Comparison of ENCODE assay signal across 8 cellular contexts in the genomic region with DNA sequence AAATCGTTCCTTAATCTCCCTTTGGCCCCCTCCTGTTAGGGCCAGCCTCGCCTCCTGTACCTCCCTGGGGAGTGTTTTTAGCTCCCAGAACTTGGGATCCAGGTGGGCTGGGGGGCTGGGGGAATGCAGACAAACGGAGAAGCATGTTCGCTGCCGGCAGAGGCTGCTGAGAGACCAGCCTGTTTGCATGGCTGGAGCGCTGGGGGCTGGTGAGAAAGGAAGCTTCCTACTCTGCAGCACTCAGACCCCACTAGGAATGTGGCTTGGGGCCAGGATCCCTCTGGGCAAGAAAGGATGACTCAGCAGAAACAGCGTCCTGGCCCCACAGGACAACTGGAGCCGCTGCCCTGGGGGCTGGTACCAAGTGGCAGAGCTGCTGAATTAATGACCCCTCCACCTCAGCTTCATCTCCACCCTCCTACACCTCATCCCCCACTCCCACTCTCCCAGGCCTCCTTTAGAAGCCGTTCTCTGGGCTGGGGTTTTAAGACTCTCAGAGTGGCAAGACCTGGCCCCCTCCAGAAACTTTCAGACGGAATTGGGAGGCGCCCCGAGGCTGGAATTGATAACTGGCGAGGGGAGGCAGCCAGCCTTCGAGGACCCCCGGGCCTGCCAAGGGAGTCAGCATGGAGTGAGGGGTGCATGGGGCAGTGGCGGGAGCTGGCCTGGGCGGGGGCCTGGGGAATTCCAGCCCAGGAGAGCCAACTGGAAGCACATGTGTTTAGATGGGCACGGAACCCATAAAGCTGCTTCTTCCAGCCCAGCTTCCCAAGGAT. TPM values are rescaled to one million over a fixed set of nuclear protein-coding genes. Genes with fewer than 3 reads are reported as not detected.
DNase-seq lines count a peak whose midpoint lies in the region; ATAC-seq and TF ChIP-seq lines count a peak whose summit lies in the region.

No MANE protein-coding gene starts in this region.

- no CpG with 5 or more reads among the region's 18 CpGs for whole genome bisulfite sequencing in mesendoderm (ENCODE audit: extremely low coverage, insufficient coverage, low lambda C conversion rate)
- 7 to 10% methylated on average over 18 of the region's 18 CpGs for WGBS in aorta, 2 donors

- 0 out of 2 replicates have a peak, but pooled peaks cover 3% of the 10 kb centered on the region for H3K9me3 ChIP-seq in SJSA1 (replicated peaks)
- H3K9me3 ChIP-seq in aorta (ENCODE audit: control insufficient read depth, low read length), result no peaks in the 10 kb centered on the region

- peak overlapping the region; percentile 51; the same call in 1 of the 2 replicates for H3K4me2 ChIP-seq in GM23338
- no peak overlapping the region for H3K4me2 ChIP-seq in mesendoderm (ENCODE audit: low read length)

- H3K4me1 ChIP-seq in ACC112 (ENCODE audit: control insufficient read depth, insufficient read depth, low read length, unreplicated experiment) (peaks cover 51% of the 10 kb centered on the region), GM23338 (ENCODE audit: insufficient read depth) (peaks cover 24% of the 10 kb centered on the region; the same call in 1 of the 2 replicates), SJSA1 (replicated peaks) (peaks cover 59% of the 10 kb centered on the region), mesendoderm (ENCODE audit: control insufficient read depth, low read depth, low read length) (peaks cover 20% of the 10 kb centered on the region), aorta (ENCODE audit: control insufficient read depth in 1 of 2, insufficient read depth in 2 of 2, low read length in 2 of 2) (no peaks in the 10 kb centered on the region)

- H2AK5ac ChIP-seq in mesendoderm (ENCODE audit: low read length), result peak overlapping the region; percentile 24

- H3K4me1 Mint-ChIP-seq in GM23338, result peaks cover 43% of the 10 kb centered on the region
- H3K4me1 Mint-ChIP-seq in endothelial cell (ENCODE audit: unreplicated experiment), result peaks cover 22% of the 10 kb centered on the region

- H3K36me3 Mint-ChIP-seq in GM23338 (ENCODE audit: low read depth) (no peaks in the 10 kb centered on the region), endothelial cell (ENCODE audit: low read depth, unreplicated experiment) (no peaks in the 10 kb centered on the region)

- peak; percentile 73 for DNase-seq in GM23338 (ENCODE audit: low spot score)
- DNase-seq in SJSA1 (ENCODE audit: low read depth in 1 of 2, low spot score in 2 of 2), result peak; percentile 92 to 97
- DNase-seq in endothelial cell (ENCODE audit: low spot score), result peak; percentile 53
- peak; percentile 96 for DNase-seq in mesendoderm
- peak; percentile 88 for DNase-seq in aorta
- DNase-seq in middle frontal gyrus (ENCODE audit: extremely low spot score, low spot score), result no peak

- H4K20me1 ChIP-seq in GM23338 (replicated peaks; ENCODE audit: insufficient read depth), result no peaks in the 10 kb centered on the region

- peaks cover 12% of the 10 kb centered on the region for H3K27me3 Mint-ChIP-seq in GM23338 (ENCODE audit: insufficient read depth, low read depth, poor library complexity)
- peaks cover 7% of the 10 kb centered on the region for H3K27me3 Mint-ChIP-seq in endothelial cell (ENCODE audit: unreplicated experiment)

- H3K4me3 ChIP-seq in ACC112 (ENCODE audit: low read depth, low read length) (no peak overlapping the region), GM23338 (no peak overlapping the region), SJSA1 (no peak overlapping the region), mesendoderm (ENCODE audit: low read length) (no peak overlapping the region), aorta (ENCODE audit: low read length in 2 of 2) (no peak overlapping the region)

- H4K8ac ChIP-seq in mesendoderm (ENCODE audit: low read depth, low read length), result no peak overlapping the region

- no peaks in the 10 kb centered on the region for H3K79me1 ChIP-seq in mesendoderm (ENCODE audit: low read length)

- peak overlapping the region; percentile 86 for H3K18ac ChIP-seq in mesendoderm (ENCODE audit: low read length)

- H3K27ac Mint-ChIP-seq in GM23338 (peak overlapping the region; percentile 84), endothelial cell (ENCODE audit: unreplicated experiment) (no peak overlapping the region)

- H3K9me2 ChIP-seq in GM23338 (ENCODE audit: insufficient read depth), result no peaks in the 10 kb centered on the region

- H3K79me2 ChIP-seq in ACC112 (ENCODE audit: control insufficient read depth, insufficient read depth, low read length, unreplicated experiment) (no peaks in the 10 kb centered on the region), GM23338 (replicated peaks; ENCODE audit: insufficient read depth) (no peaks in the 10 kb centered on the region), mesendoderm (ENCODE audit: control insufficient read depth, insufficient read depth, low read length) (no peaks in the 10 kb centered on the region)

- H3K23ac ChIP-seq in mesendoderm (ENCODE audit: low read length), result no peak overlapping the region

- 0 out of 2 replicates have a peak, but pooled peaks cover 3% of the 10 kb centered on the region for H3F3A ChIP-seq in GM23338 (replicated peaks; ENCODE audit: low read depth)

- peak overlapping the region; percentile 66 for H3K27ac ChIP-seq in ACC112 (ENCODE audit: low read depth, low read length)
- H3K27ac ChIP-seq in GM23338 (ENCODE audit: low read depth), result no peak overlapping the region
- peak overlapping the region; percentile 83 for H3K27ac ChIP-seq in SJSA1
- peak overlapping the region; percentile 62 for H3K27ac ChIP-seq in mesendoderm (ENCODE audit: low read depth, low read length)
- H3K27ac ChIP-seq in aorta (ENCODE audit: low read depth in 1 of 2, low read length in 2 of 2), result no peak overlapping the region

- peak; percentile 64 for ATAC-seq in GM23338
- peak; percentile 58 for ATAC-seq in aorta (ENCODE audit: low FRiP score)
- no peak for ATAC-seq in GM18909 (IDR thresholded peaks at IDR 0.05; ENCODE audit: poor library complexity, unreplicated experiment)

- H2BK5ac ChIP-seq in mesendoderm (ENCODE audit: low read length), result peak overlapping the region; percentile 61

- intact Hi-C loops in aorta (cut with DNase I), result no loop called here

- H2BK15ac ChIP-seq in mesendoderm (replicated peaks; ENCODE audit: low read depth), result peak overlapping the region; percentile 14

- H3K27me3 ChIP-seq in ACC112 (ENCODE audit: insufficient read depth, low read length), result no peaks in the 10 kb centered on the region
- no peaks in the 10 kb centered on the region for H3K27me3 ChIP-seq in GM23338 (ENCODE audit: insufficient read depth)
- H3K27me3 ChIP-seq in SJSA1 (replicated peaks), result no peaks in the 10 kb centered on the region
- H3K27me3 ChIP-seq in mesendoderm (ENCODE audit: insufficient read depth, low read length, poor library complexity), result no peaks in the 10 kb centered on the region
- H3K27me3 ChIP-seq in aorta (ENCODE audit: control insufficient read depth in 1 of 2, insufficient read depth in 2 of 2, low read length in 1 of 2), result no peaks in the 10 kb centered on the region

- TF ChIP-seq CTCF in GM23338 (conservative IDR thresholded peaks at IDR 0.05; ENCODE audit: low read depth in 2 of 2) (peak in 1 of 2 experiments; percentile 38; a peak in 2 of 4 replicates), endothelial cell (IDR thresholded peaks at IDR 0.05; ENCODE audit: unreplicated experiment) (no peak)

- H3K36me3 ChIP-seq in ACC112 (ENCODE audit: insufficient read depth, low read length) (no peaks in the 10 kb centered on the region), GM23338 (ENCODE audit: insufficient read depth) (no peaks in the 10 kb centered on the region), SJSA1 (no peaks in the 10 kb centered on the region), mesendoderm (ENCODE audit: control insufficient read depth, insufficient read depth, low read length) (no peaks in the 10 kb centered on the region), aorta (ENCODE audit: control insufficient read depth in 1 of 2, insufficient read depth in 2 of 2, low read length in 1 of 2) (no peaks in the 10 kb centered on the region)

- H3K4ac ChIP-seq in mesendoderm (ENCODE audit: low read depth, low read length), result peak overlapping the region; percentile 95

- H2BK120ac ChIP-seq in mesendoderm (ENCODE audit: low read depth, low read length), result peak overlapping the region; percentile 92

- H4K5ac ChIP-seq in mesendoderm (ENCODE audit: low read length), result no peak overlapping the region

- H3K4me3 Mint-ChIP-seq in GM23338 (no peak overlapping the region), endothelial cell (ENCODE audit: unreplicated experiment) (no peak overlapping the region)

- H3K56ac ChIP-seq in mesendoderm (ENCODE audit: low read length), result peak overlapping the region; percentile 66

- H2AFZ ChIP-seq in ACC112 (ENCODE audit: low read length, unreplicated experiment) (no peak overlapping the region), GM23338 (peak overlapping the region; percentile 98)

- no peaks in the 10 kb centered on the region for H3K9me3 Mint-ChIP-seq in GM23338
- no peaks in the 10 kb centered on the region for H3K9me3 Mint-ChIP-seq in endothelial cell (ENCODE audit: unreplicated experiment)

- peak overlapping the region; percentile 54 for H3K9ac ChIP-seq in mesendoderm (ENCODE audit: low read length)

RNA-seq across cellular contexts. Expression of a gene that starts 28.5 kb away (rescaled TPM):
- not detected in 2 replicates for total RNA-seq in GM23338 (2014; rRNA removed; shearing (Covaris generic))
- not detected in 2 replicates for polyA plus RNA-seq in GM23338 (2016; fragmentation: Nextera tagmentation; extraction: Ambion mirVana)
- total RNA-seq in SJSA1 (2014; rRNA removed; shearing (Covaris generic)), result not detected in 2 replicates
- total RNA-seq in endothelial cell (ENCODE audit: unreplicated experiment), result not detected
- polyA plus RNA-seq in mesendoderm (2013, experiment 1 of 2), result not detected
- polyA plus RNA-seq in mesendoderm (2013, experiment 2 of 2), result not detected
- not detected for total RNA-seq in aorta
- 10 to 100 TPM in 1 of 2 donors, under 1 TPM in 1; 0.46 to 36.7 TPM for polyA plus RNA-seq in aorta

RNA-seq across cellular contexts. Expression of a gene that starts 51.4 kb away (rescaled TPM):
- total RNA-seq in GM23338 (2014; rRNA removed; shearing (Covaris generic)), result 3.1 and 7.4 TPM in 2 replicates
- polyA plus RNA-seq in GM23338 (2016; fragmentation: Nextera tagmentation; extraction: Ambion mirVana), result 3.9 and 4.1 TPM in 2 replicates
- 223 and 305 TPM in 2 replicates for total RNA-seq in SJSA1 (2014; rRNA removed; shearing (Covaris generic))
- total RNA-seq in endothelial cell (ENCODE audit: unreplicated experiment), result 6.9 TPM
- polyA plus RNA-seq in mesendoderm (2013, experiment 1 of 2), result 6.4 TPM
- polyA plus RNA-seq in mesendoderm (2013, experiment 2 of 2), result 6.1 TPM
- total RNA-seq in aorta, result 10 to 100 TPM; 17.9 to 56.5 TPM
- 100 to 1,000 TPM in 1 of 2 donors, 10 to 100 TPM in 1; 75.7 to 146 TPM for polyA plus RNA-seq in aorta

Comparison
In these comparisons a context has a peak if more than half of its experiments do, and no peak if none do; other contexts are left out.
1. H3K27ac ChIP-seq: peak in ACC112 (single experiment), SJSA1 (single experiment) and mesendoderm (single experiment); none in GM23338 (single experiment) and aorta (0 of 2).